8 cellular contexts compared by ENCODE assay signal in genomic region chr20:32681175-32682084, GRCh38. TPM values are rescaled to one million over a fixed set of nuclear protein-coding genes. Genes with fewer than 3 reads are reported as not detected.
DNase-seq lines count a peak whose midpoint lies in the region; ATAC-seq and TF ChIP-seq lines count a peak whose summit lies in the region.

No MANE protein-coding gene starts in this region.

- H3K4me2 ChIP-seq in MM.1S (ENCODE audit: low read depth, low read length), result peak overlapping the region; percentile 47

- ATAC-seq in GM21786 (IDR thresholded peaks at IDR 0.05; ENCODE audit: unreplicated experiment), result no peak
- ATAC-seq in psoas muscle, result no peak

- no peaks in the 10 kb centered on the region for H3K36me3 ChIP-seq in MM.1S (replicated peaks; ENCODE audit: insufficient read depth, low read length)
- H3K36me3 ChIP-seq in esophagus muscularis mucosa, result no peaks in the 10 kb centered on the region
- no peaks in the 10 kb centered on the region for H3K36me3 ChIP-seq in psoas muscle (ENCODE audit: insufficient read depth in 1 of 2, low read depth in 1 of 2)

- H3K27ac ChIP-seq in MM.1S (ENCODE audit: low read length) (peak overlapping the region; percentile 84), esophagus muscularis mucosa (replicated peaks in 1 of 4) (no peak overlapping the region), psoas muscle (no peak overlapping the region)

- peak overlapping the region; percentile 20; the same call in 1 of the 2 replicates for H3K4me3 ChIP-seq in MM.1S (ENCODE audit: low read length)
- no peak overlapping the region for H3K4me3 ChIP-seq in esophagus muscularis mucosa
- no peak overlapping the region for H3K4me3 ChIP-seq in psoas muscle

- H4K20me1 ChIP-seq in MM.1S (ENCODE audit: insufficient read depth, low read length), result no peaks in the 10 kb centered on the region

- peaks cover 14% of the 10 kb centered on the region for H3K4me1 Mint-ChIP-seq in activated T-helper 2 cell treated with anti-CD3 and anti-CD28 coated beads, Interferon-gamma antibody, Interleukin-2, Interleukin-4, amounts not matched to agents 10 μg/mL and 5 μg/mL and 100 μg/mL, durations not matched to agents 14 hours and 24 hours and 36 hours (ENCODE audit: low read depth)

- H3K9me2 ChIP-seq in MM.1S (replicated peaks; ENCODE audit: insufficient read depth, low read length), result no peaks in the 10 kb centered on the region

- no peaks in the 10 kb centered on the region for H3K9me3 Mint-ChIP-seq in activated T-helper 2 cell treated with anti-CD3 and anti-CD28 coated beads, Interferon-gamma antibody, Interleukin-2, Interleukin-4, amounts not matched to agents 10 μg/mL and 5 μg/mL and 100 μg/mL, durations not matched to agents 14 hours and 24 hours and 36 hours

- no peaks in the 10 kb centered on the region for H3K27me3 ChIP-seq in MM.1S (replicated peaks; ENCODE audit: insufficient read depth, low read length)
- H3K27me3 ChIP-seq in esophagus muscularis mucosa, result no peaks in the 10 kb centered on the region
- H3K27me3 ChIP-seq in psoas muscle (ENCODE audit: insufficient read depth in 3 of 3, low read length in 2 of 3), result no peaks in the 10 kb centered on the region

- DNase-seq in DMS53 (lab: John Stamatoyannopoulos, UW) (peak; percentile 96), MM.1S (peak; percentile 95), UCSD-AML1 (lab: John Stamatoyannopoulos, UW; ENCODE audit: unreplicated experiment) (peak; percentile 96), kidney glomerular epithelial cell (lab: John Stamatoyannopoulos, UW) (peak; percentile 34), esophagus muscularis mucosa (ENCODE audit: extremely low spot score) (no peak), psoas muscle (no peak)
- DNase-seq in activated T-helper 2 cell treated with anti-CD3 and anti-CD28 coated beads, Interferon-gamma antibody, Interleukin-2, Interleukin-4, amounts not matched to agents 10 μg/mL and 5 μg/mL and 100 μg/mL, durations not matched to agents 14 hours and 24 hours and 36 hours (ENCODE audit: low spot score), result no peak

- no peak overlapping the region for H3K4me3 Mint-ChIP-seq in activated T-helper 2 cell treated with anti-CD3 and anti-CD28 coated beads, Interferon-gamma antibody, Interleukin-2, Interleukin-4, amounts not matched to agents 10 μg/mL and 5 μg/mL and 100 μg/mL, durations not matched to agents 14 hours and 24 hours and 36 hours (ENCODE audit: low read depth)

- TF ChIP-seq CTCF in MM.1S (IDR thresholded peaks at IDR 0.05; ENCODE audit: low read length) (peak; percentile 7; the same call in 1 of the 2 replicates), esophagus muscularis mucosa (IDR thresholded peaks at IDR 0.05) (no peak), psoas muscle (IDR thresholded peaks at IDR 0.05) (no peak)

- H3F3A ChIP-seq in MM.1S (ENCODE audit: insufficient read depth, low read length), result peaks cover 26% of the 10 kb centered on the region

- no peaks in the 10 kb centered on the region for H3K79me2 ChIP-seq in MM.1S (ENCODE audit: low read length)

- TF ChIP-seq EP300 in esophagus muscularis mucosa (IDR thresholded peaks at IDR 0.05), result no peak

- intact Hi-C loops in esophagus muscularis mucosa (cut with DNase I), result no loop called here
- intact Hi-C loops in psoas muscle (cut with DNase I), result no loop called here
- intact Hi-C loops in activated T-helper 2 cell treated with anti-CD3 and anti-CD28 coated beads, Interferon-gamma antibody, Interleukin-2, Interleukin-4, amounts not matched to agents 10 μg/mL and 5 μg/mL and 100 μg/mL, durations not matched to agents 14 hours and 24 hours and 36 hours (cut with micrococcal nuclease), result no loop called here

- no peak overlapping the region for H3K27ac Mint-ChIP-seq in activated T-helper 2 cell treated with anti-CD3 and anti-CD28 coated beads, Interferon-gamma antibody, Interleukin-2, Interleukin-4, amounts not matched to agents 10 μg/mL and 5 μg/mL and 100 μg/mL, durations not matched to agents 14 hours and 24 hours and 36 hours

- no peak for TF ChIP-seq POLR2A in esophagus muscularis mucosa (IDR thresholded peaks at IDR 0.05; ENCODE audit: low read depth)

- WGBS in esophagus muscularis mucosa, result 58% methylated on average over 20 of the region's 20 CpGs
- WGBS in psoas muscle, 3 donors, result 58 to 63% (median 60%) methylated on average over 19 to 20 of the region's 20 CpGs

- H3K36me3 Mint-ChIP-seq in activated T-helper 2 cell treated with anti-CD3 and anti-CD28 coated beads, Interferon-gamma antibody, Interleukin-2, Interleukin-4, amounts not matched to agents 10 μg/mL and 5 μg/mL and 100 μg/mL, durations not matched to agents 14 hours and 24 hours and 36 hours (ENCODE audit: low read depth), result no peaks in the 10 kb centered on the region

- H3K9ac ChIP-seq in MM.1S (ENCODE audit: low read length), result peak overlapping the region; percentile 63

- H3K27me3 Mint-ChIP-seq in activated T-helper 2 cell treated with anti-CD3 and anti-CD28 coated beads, Interferon-gamma antibody, Interleukin-2, Interleukin-4, amounts not matched to agents 10 μg/mL and 5 μg/mL and 100 μg/mL, durations not matched to agents 14 hours and 24 hours and 36 hours (ENCODE audit: low read depth), result no peaks in the 10 kb centered on the region

- no peaks in the 10 kb centered on the region for H3K9me3 ChIP-seq in MM.1S (replicated peaks; ENCODE audit: insufficient read depth, low read length)
- no peaks in the 10 kb centered on the region for H3K9me3 ChIP-seq in esophagus muscularis mucosa
- no peaks in the 10 kb centered on the region for H3K9me3 ChIP-seq in psoas muscle

- H2AFZ ChIP-seq in MM.1S (ENCODE audit: low read length), result peak overlapping the region; percentile 81

- H3K4me1 ChIP-seq in MM.1S (ENCODE audit: low read length), result peaks cover 33% of the 10 kb centered on the region
- peaks cover 0 to 18% (median 10%) of the 10 kb centered on the region in 4 donors for H3K4me1 ChIP-seq in esophagus muscularis mucosa
- no peaks in the 10 kb centered on the region for H3K4me1 ChIP-seq in psoas muscle

RNA-seq across cellular contexts. Expression of gene C20orf203, which starts 7.7 kb away (rescaled TPM):
- total RNA-seq in esophagus muscularis mucosa (under 1 TPM in 1 of 4 donors, not detected in 3; 0.06 TPM), psoas muscle (under 1 TPM in 1 of 4 donors, not detected in 3; 0.04 TPM)
- not detected for polyA plus RNA-seq in psoas muscle
- 0.05 and 0.11 TPM in 2 replicates for total RNA-seq in activated T-helper 2 cell treated with anti-CD3 and anti-CD28 coated beads, Interferon-gamma antibody, Interleukin-2, Interleukin-4, amounts not matched to agents 10 μg/mL and 5 μg/mL and 100 μg/mL, durations not matched to agents 14 hours and 24 hours and 36 hours

Comparison
In these comparisons a context has a peak if more than half of its experiments do, and no peak if none do; other contexts are left out.
1. DNase-seq: peak in DMS53 (single experiment), MM.1S (single experiment), UCSD-AML1 (single experiment) and kidney glomerular epithelial cell (single experiment); none in esophagus muscularis mucosa (single experiment), psoas muscle (0 of 2) and activated T-helper 2 cell treated with anti-CD3 and anti-CD28 coated beads, Interferon-gamma antibody, Interleukin-2, Interleukin-4, amounts not matched to agents 10 μg/mL and 5 μg/mL and 100 μg/mL, durations not matched to agents 14 hours and 24 hours and 36 hours (single experiment).